ENCODE assay signal across 8 cellular contexts in genomic region chr16:11253009-11253994, GRCh38. TPM values are rescaled to one million over a fixed set of nuclear protein-coding genes. Genes with fewer than 3 reads are reported as not detected.
A peak's percentile ranks its signal among the peaks of the same experiment; 100 is the strongest.
DNase-seq lines count a peak whose midpoint lies in the region; ATAC-seq and TF ChIP-seq lines count a peak whose summit lies in the region.

No MANE protein-coding gene starts in this region.

- H3K36me3 Mint-ChIP-seq in T-helper 17 cell (ENCODE audit: low read depth) (peaks cover 2% of the 10 kb centered on the region), osteocyte (ENCODE audit: unreplicated experiment) (peaks cover 2% of the 10 kb centered on the region)

- no peaks in the 10 kb centered on the region for H3K9me2 ChIP-seq in DOHH2 (replicated peaks; ENCODE audit: control insufficient read depth, low read length)

- H3K9me3 Mint-ChIP-seq in osteocyte (ENCODE audit: unreplicated experiment), result no peaks in the 10 kb centered on the region

- H3K79me2 ChIP-seq in DOHH2 (ENCODE audit: control insufficient read depth, low read length), result peaks cover 37% of the 10 kb centered on the region

- peaks cover 12% of the 10 kb centered on the region for H4K20me1 ChIP-seq in DOHH2 (ENCODE audit: control insufficient read depth, insufficient read depth, low read depth, low read length)

- peaks cover 40% of the 10 kb centered on the region for H3K36me3 ChIP-seq in DOHH2 (ENCODE audit: control insufficient read depth, low read length)

- H3K4me3 Mint-ChIP-seq in T-helper 17 cell (peak overlapping the region; percentile 91), osteocyte (ENCODE audit: unreplicated experiment) (peak overlapping the region; percentile 44)

- H3K4me1 ChIP-seq in DOHH2 (ENCODE audit: control insufficient read depth, low read length), result peaks cover 58% of the 10 kb centered on the region

- H3K27me3 Mint-ChIP-seq in T-helper 17 cell (no peaks in the 10 kb centered on the region), osteocyte (ENCODE audit: unreplicated experiment) (no peaks in the 10 kb centered on the region)

- no peaks in the 10 kb centered on the region for H3K9me3 ChIP-seq in DOHH2 (ENCODE audit: control insufficient read depth, insufficient read depth, low read length)
- H3K9me3 ChIP-seq in T-helper 17 cell (ENCODE audit: control insufficient read depth, low read length, poor library complexity, severe bottlenecking), result no peaks in the 10 kb centered on the region

- H3K27ac Mint-ChIP-seq in T-helper 17 cell (peak overlapping the region; percentile 97), osteocyte (ENCODE audit: unreplicated experiment) (no peak overlapping the region)

- TF ChIP-seq CTCF in DOHH2 (IDR thresholded peaks at IDR 0.05; ENCODE audit: low read depth, low read length, poor library complexity, severe bottlenecking), result no peak
- no peak for TF ChIP-seq CTCF in osteocyte (IDR thresholded peaks at IDR 0.05)

- H3K4me1 Mint-ChIP-seq in T-helper 17 cell (peaks cover 43% of the 10 kb centered on the region), osteocyte (ENCODE audit: unreplicated experiment) (peaks cover 27% of the 10 kb centered on the region)

- H3F3A ChIP-seq in DOHH2 (ENCODE audit: control insufficient read depth, insufficient read depth), result peaks cover 24% of the 10 kb centered on the region

- H3K27ac ChIP-seq in DOHH2 (ENCODE audit: low read depth, low read length), result peak overlapping the region; percentile 58; the same call in 1 of the 2 replicates

- H3K4me2 ChIP-seq in DOHH2 (ENCODE audit: low read length), result peak overlapping the region; percentile 98

- DNase-seq in T-helper 17 cell (peak in 2 of 3 donors; percentile 34 to 42), osteocyte (ENCODE audit: extremely low spot score, unreplicated experiment) (no peak), pons (ENCODE audit: low spot score) (no peak), iPS-NIHi11 (ENCODE audit: low spot score) (no peak)
- peak; percentile 51 for DNase-seq in central memory CD4-positive, alpha-beta T cell

- H3K4me3 ChIP-seq in DOHH2 (ENCODE audit: low read length), result peak overlapping the region; percentile 78

- ATAC-seq in T-helper 17 cell, result peak; percentile 47
- ATAC-seq in GM21717 (IDR thresholded peaks at IDR 0.05; ENCODE audit: unreplicated experiment), result no peak
- no peak for ATAC-seq in HG02973 (IDR thresholded peaks at IDR 0.05; ENCODE audit: unreplicated experiment)

- H3K27me3 ChIP-seq in DOHH2 (ENCODE audit: control insufficient read depth, low read length), result peaks cover 23% of the 10 kb centered on the region

RNA-seq across cellular contexts. Expression of gene SOCS1, which starts 2.7 kb away (rescaled TPM):
- total RNA-seq in T-helper 17 cell (10 to 100 TPM; 42.1 to 49.5 TPM), osteocyte (9.7 and 10.6 TPM in 2 replicates)

RNA-seq across cellular contexts. Expression of gene TNP2, which starts 15.8 kb away (rescaled TPM):
- total RNA-seq in T-helper 17 cell (not detected), osteocyte (not detected in 2 replicates)

RNA-seq across cellular contexts. Expression of gene PRM3, which starts 20.1 kb away (rescaled TPM):
- not detected for total RNA-seq in T-helper 17 cell
- not detected in 2 replicates for total RNA-seq in osteocyte

RNA-seq across cellular contexts. Expression of gene PRM2, which starts 23.0 kb away (rescaled TPM):
- total RNA-seq in T-helper 17 cell, result not detected
- total RNA-seq in osteocyte, result not detected in 2 replicates

RNA-seq across cellular contexts. Expression of gene PRM1, which starts 27.8 kb away (rescaled TPM):
- total RNA-seq in T-helper 17 cell (not detected), osteocyte (not detected in 2 replicates)

Comparison
In these comparisons a context has a peak if more than half of its experiments do, and no peak if none do; other contexts are left out.
1. DNase-seq: peak in T-helper 17 cell (2 of 3) and central memory CD4-positive, alpha-beta T cell (single experiment); none in osteocyte (single experiment), pons (single experiment) and iPS-NIHi11 (single experiment).